In the genomic region with DNA sequence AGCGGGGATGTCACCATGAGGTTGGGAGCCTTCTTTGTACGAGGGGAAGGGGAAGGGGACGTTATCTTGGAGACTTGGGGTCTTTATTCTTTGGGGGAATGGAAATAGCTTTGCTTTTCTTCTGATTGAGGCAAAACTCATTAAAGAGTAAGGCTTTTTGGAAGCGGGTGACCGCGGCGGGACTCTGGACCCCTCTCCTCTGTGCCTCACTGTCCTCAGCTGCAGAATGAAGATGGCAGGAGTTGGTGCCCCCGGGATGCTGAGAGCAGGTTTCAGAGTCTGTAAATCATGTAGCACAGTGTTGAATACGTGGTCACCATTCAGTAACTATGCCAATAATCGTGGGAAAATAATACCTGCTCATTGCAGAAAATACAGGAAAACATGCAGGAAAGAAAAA, we compare ENCODE assay signal across 10 cellular contexts. TPM values are rescaled to one million over a fixed set of nuclear protein-coding genes. Genes with fewer than 3 reads are reported as not detected.
DNase-seq lines count a peak whose midpoint lies in the region; ATAC-seq, FAIRE-seq and TF ChIP-seq lines count a peak whose summit lies in the region.
"Had no signal": no experiment of that assay in that cellular context is flagged by ENCODE, and none has a peak within 500 bp of the region (broad histone marks: within the 10 kb centered on the region; RNA-seq: fewer than 3 reads in every experiment).

No MANE protein-coding gene starts in this region.

- FAIRE-seq in GM19239 (lab: Jason Lieb, UNC): no peak

- peak overlapping the region; percentile 89 for H3K27ac Mint-ChIP-seq in activated CD4-positive, alpha-beta T cell treated with anti-CD3 and anti-CD28 coated beads, Interleukin-2, amount 10 ng/mL, durations not matched to agents 24 days and 14 days
- H3K27ac Mint-ChIP-seq in activated T-helper 17 cell treated with anti-CD3 and anti-CD28 coated beads, Interleukin-2, amount 50 U/mL, for 72 hours: peak overlapping the region; percentile 38

- intact Hi-C loops in activated CD4-positive, alpha-beta T cell treated with anti-CD3 and anti-CD28 coated beads, Interleukin-2, amount 10 ng/mL, durations not matched to agents 24 days and 14 days (cut with micrococcal nuclease): loop anchor here (10.0 kb wide), 1 partner anchor 297 kb away; no protein-coding TSS in a partner anchor
- intact Hi-C loops in right lobe of liver (cut with DNase I): no loop called here
- intact Hi-C loops in testis (cut with DNase I; ENCODE audit: low total_unique reads): loop anchor here (10.0 kb wide), 1 partner anchor 277 kb away; no protein-coding TSS in a partner anchor

- no peaks in the 10 kb centered on the region for H3K9me3 ChIP-seq in right lobe of liver
- H3K9me3 ChIP-seq in testis: no peaks in the 10 kb centered on the region

- H3K4me1 ChIP-seq in right lobe of liver (peaks cover 0 to 10% (median 0%) of the 10 kb centered on the region in 4 donors), testis (peaks cover 5% of the 10 kb centered on the region)

- H3K36me3 ChIP-seq in right lobe of liver (no peaks in the 10 kb centered on the region), testis (ENCODE audit: low read depth, missing control alignments) (no peaks in the 10 kb centered on the region)

- peaks cover 3% of the 10 kb centered on the region for H3K27me3 Mint-ChIP-seq in activated CD4-positive, alpha-beta T cell treated with anti-CD3 and anti-CD28 coated beads, Interleukin-2, amount 10 ng/mL, durations not matched to agents 24 days and 14 days
- H3K27me3 Mint-ChIP-seq in activated T-helper 17 cell treated with anti-CD3 and anti-CD28 coated beads, Interleukin-2, amount 50 U/mL, for 72 hours: peaks cover 6% of the 10 kb centered on the region

- no peak for DNase-seq in activated CD4-positive, alpha-beta T cell treated with anti-CD3 and anti-CD28 coated beads, Interleukin-2, amount 10 ng/mL, durations not matched to agents 24 days and 14 days
- DNase-seq in activated CD4-positive, alpha-beta T cell treated with anti-CD3 and anti-CD28 coated beads for 1 hour: no peak
- no peak for DNase-seq in right lobe of liver
- DNase-seq in testis: no peak
- no peak for DNase-seq in OCI-M1 (lab: John Stamatoyannopoulos, UW)
- no peak for DNase-seq in GM19239 (ENCODE audit: insufficient read length, low spot score)
- no peak for DNase-seq in NCI-H748 treated with DMSO at 0.1 percent for 48 hours (lab: John Stamatoyannopoulos, UW)
- DNase-seq: ACHN had no signal

- peaks cover 7% of the 10 kb centered on the region for H3K9me3 Mint-ChIP-seq in activated CD4-positive, alpha-beta T cell treated with anti-CD3 and anti-CD28 coated beads, Interleukin-2, amount 10 ng/mL, durations not matched to agents 24 days and 14 days
- H3K9me3 Mint-ChIP-seq in activated T-helper 17 cell treated with anti-CD3 and anti-CD28 coated beads, Interleukin-2, amount 50 U/mL, for 72 hours: no peaks in the 10 kb centered on the region

- H3K27ac ChIP-seq in right lobe of liver (peak overlapping the region in 2 of 3 donors; percentile 31 to 65), testis (peak overlapping the region in 1 of 2 donors; percentile 76)

- H3K27me3 ChIP-seq in right lobe of liver (no peaks in the 10 kb centered on the region), testis (no peaks in the 10 kb centered on the region)

- TF ChIP-seq POLR2A in right lobe of liver (IDR thresholded peaks at IDR 0.05) (no peak), testis (IDR thresholded peaks at IDR 0.05) (no peak)

- H3K4me3 ChIP-seq in right lobe of liver: peak overlapping the region; percentile 47 to 55 (median 55)
- H3K4me3 ChIP-seq in testis: peak overlapping the region; percentile 48 to 57

- ATAC-seq in activated T-helper 17 cell treated with anti-CD3 and anti-CD28 coated beads, Interleukin-2, amount 50 U/mL, for 72 hours (replicated peaks): no peak
- ATAC-seq in right lobe of liver: no peak

- peak overlapping the region; percentile 86 for H3K4me3 Mint-ChIP-seq in activated CD4-positive, alpha-beta T cell treated with anti-CD3 and anti-CD28 coated beads, Interleukin-2, amount 10 ng/mL, durations not matched to agents 24 days and 14 days
- peak overlapping the region; percentile 82 for H3K4me3 Mint-ChIP-seq in activated T-helper 17 cell treated with anti-CD3 and anti-CD28 coated beads, Interleukin-2, amount 50 U/mL, for 72 hours

- 30% methylated on average over 4 of the region's 10 CpGs for WGBS in right lobe of liver (ENCODE audit: insufficient coverage, low coverage, low lambda C conversion rate, missing lambda C conversion rate)
- WGBS in testis, 2 donors: 34 to 51% methylated on average over 10 of the region's 10 CpGs

- H3K4me1 Mint-ChIP-seq in activated CD4-positive, alpha-beta T cell treated with anti-CD3 and anti-CD28 coated beads, Interleukin-2, amount 10 ng/mL, durations not matched to agents 24 days and 14 days: peaks cover 58% of the 10 kb centered on the region
- peaks cover 24% of the 10 kb centered on the region for H3K4me1 Mint-ChIP-seq in activated T-helper 17 cell treated with anti-CD3 and anti-CD28 coated beads, Interleukin-2, amount 50 U/mL, for 72 hours

- TF ChIP-seq CTCF in right lobe of liver (IDR thresholded peaks at IDR 0.05) (no peak), testis (IDR thresholded peaks at IDR 0.05) (no peak)

- H3K36me3 Mint-ChIP-seq in activated CD4-positive, alpha-beta T cell treated with anti-CD3 and anti-CD28 coated beads, Interleukin-2, amount 10 ng/mL, durations not matched to agents 24 days and 14 days (ENCODE audit: low read depth): peaks cover 6% of the 10 kb centered on the region
- H3K36me3 Mint-ChIP-seq in activated T-helper 17 cell treated with anti-CD3 and anti-CD28 coated beads, Interleukin-2, amount 50 U/mL, for 72 hours (ENCODE audit: low read depth): no peaks in the 10 kb centered on the region

RNA-seq across cellular contexts. Expression of a gene that starts 32.1 kb away (rescaled TPM):
- not detected in 2 replicates for total RNA-seq in activated CD4-positive, alpha-beta T cell treated with anti-CD3 and anti-CD28 coated beads, Interleukin-2, amount 10 ng/mL, durations not matched to agents 24 days and 14 days
- total RNA-seq in activated T-helper 17 cell treated with anti-CD3 and anti-CD28 coated beads, Interleukin-2, amount 50 U/mL, for 72 hours: not detected
- total RNA-seq in right lobe of liver (not detected), testis (not detected)
- polyA plus RNA-seq in testis (ENCODE audit: insufficient read depth, low read depth, low replicate concordance): not detected
- total RNA-seq: RPMI7951 had no signal

RNA-seq across cellular contexts. Expression of a gene that starts 32.3 kb away (rescaled TPM):
- 67.4 and 70.6 TPM in 2 replicates for total RNA-seq in activated CD4-positive, alpha-beta T cell treated with anti-CD3 and anti-CD28 coated beads, Interleukin-2, amount 10 ng/mL, durations not matched to agents 24 days and 14 days
- total RNA-seq in activated T-helper 17 cell treated with anti-CD3 and anti-CD28 coated beads, Interleukin-2, amount 50 U/mL, for 72 hours: 10 to 100 TPM; 58.2 to 63.4 TPM
- 10 to 100 TPM; 25.5 to 37.8 (median 30.3) TPM for total RNA-seq in right lobe of liver
- total RNA-seq in testis: 100 to 1,000 TPM; 146 to 168 TPM
- 45.2 TPM for polyA plus RNA-seq in testis (ENCODE audit: insufficient read depth, low read depth, low replicate concordance)

Comparison
In these comparisons a context has a peak if more than half of its experiments do, and no peak if none do; other contexts are left out.
1. intact Hi-C loops: an anchor here in activated CD4-positive, alpha-beta T cell treated with anti-CD3 and anti-CD28 coated beads, Interleukin-2, amount 10 ng/mL, durations not matched to agents 24 days and 14 days (10.0 kb wide) and testis (10.0 kb wide); none called in right lobe of liver.